21 cellular contexts compared by ENCODE assay signal in the genomic region with DNA sequence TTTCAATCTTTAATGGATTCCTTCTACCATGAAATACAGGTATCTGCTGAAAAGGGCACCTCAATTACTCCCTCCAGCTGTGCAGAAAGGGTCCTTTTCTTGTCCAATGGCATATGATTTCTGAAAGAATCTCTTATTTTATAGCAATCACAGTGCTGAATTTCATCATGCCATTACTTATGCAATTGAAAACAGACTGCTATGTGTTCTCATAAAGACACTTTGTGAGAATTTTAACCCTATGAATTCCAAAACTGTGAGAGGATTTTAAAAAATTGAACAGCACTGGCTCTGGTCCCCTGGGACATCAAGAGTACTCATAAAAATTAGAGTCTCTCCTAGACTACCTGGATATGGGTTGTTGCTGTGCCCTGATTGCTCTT. TPM values are rescaled to one million over a fixed set of nuclear protein-coding genes. Genes with fewer than 3 reads are reported as not detected.
DNase-seq lines count a peak whose midpoint lies in the region; ATAC-seq, FAIRE-seq and TF ChIP-seq lines count a peak whose summit lies in the region.
"Had no signal": no experiment of that assay in that cellular context is flagged by ENCODE, and none has a peak within 500 bp of the region (broad histone marks: within the 10 kb centered on the region; RNA-seq: fewer than 3 reads in every experiment).

No MANE protein-coding gene starts in this region.

- no peak for TF ChIP-seq EP300 in HepG2 (IDR thresholded peaks at IDR 0.05; ENCODE audit: low read depth in 2 of 2, low read length in 2 of 2)
- no peak for TF ChIP-seq EP300 in HepG2 (CRISPR knock-in tag; IDR thresholded peaks at IDR 0.05; ENCODE audit: borderline replicate concordance)

- no peak overlapping the region for H3K4me3 ChIP-seq in HepG2 (replicated peaks in 1 of 3; ENCODE audit: insufficient read depth in 1 of 3, low read depth in 2 of 3, low read length in 3 of 3)

- no peaks in the 10 kb centered on the region; a peak in 1 of 5 replicates for H3K27me3 ChIP-seq in HepG2 (ENCODE audit: control insufficient read depth in 1 of 2, insufficient read depth in 2 of 2, low read length in 2 of 2)
- H3K27me3 ChIP-seq: foreskin keratinocyte had no signal

- H3K79me2 ChIP-seq in HepG2 (ENCODE audit: insufficient read depth, low read length): no peaks in the 10 kb centered on the region

- TF ChIP-seq POLR2A in HepG2 (IDR thresholded peaks at IDR 0.05; ENCODE audit: insufficient read depth in 1 of 2, low read depth in 2 of 2, low read length in 2 of 2): no peak

- no peak for FAIRE-seq in HepG2 (lab: Jason Lieb, UNC)

- H3K9me3 Mint-ChIP-seq in nephron: no peaks in the 10 kb centered on the region
- H3K9me3 Mint-ChIP-seq in activated T-helper 1 cell treated with anti-CD3 and anti-CD28 coated beads, Interleukin-12 subunit alpha, Interleukin-12 subunit beta, Interleukin-2, Interleukin-4 antibody, amounts not matched to agents 30 ng/mL and 10 ng/mL and 1 ng/mL, durations not matched to agents 14 hours and 24 hours and 36 hours: no peaks in the 10 kb centered on the region
- H3K9me3 Mint-ChIP-seq: activated B cell treated with CpG ODN at 0.5 μM for 24 hours; activated CD8-positive, alpha-beta T cell treated with anti-CD3 and anti-CD28 coated beads for 36 hours; activated naive CD8-positive, alpha-beta T cell treated with anti-CD3 and anti-CD28 coated beads for 36 hours; mesothelial cell of epicardium had no signal

- H3K4me1 Mint-ChIP-seq in nephron: peaks cover 15% of the 10 kb centered on the region
- no peaks in the 10 kb centered on the region for H3K4me1 Mint-ChIP-seq in activated T-helper 1 cell treated with anti-CD3 and anti-CD28 coated beads, Interleukin-12 subunit alpha, Interleukin-12 subunit beta, Interleukin-2, Interleukin-4 antibody, amounts not matched to agents 30 ng/mL and 10 ng/mL and 1 ng/mL, durations not matched to agents 14 hours and 24 hours and 36 hours (ENCODE audit: low read depth)
- H3K4me1 Mint-ChIP-seq: activated B cell treated with CpG ODN at 0.5 μM for 24 hours had no signal

- H4K20me1 ChIP-seq in HepG2 (ENCODE audit: insufficient read depth, low read length): no peaks in the 10 kb centered on the region

- ATAC-seq in omental fat pad (ENCODE audit: low FRiP score) (no peak), HepG2 (no peak)
- ATAC-seq: activated CD8-positive, alpha-beta T cell treated with anti-CD3 and anti-CD28 coated beads for 36 hours; foreskin keratinocyte had no signal

- H3K27ac Mint-ChIP-seq in nephron: peak overlapping the region; percentile 24 to 76 (median 62)
- no peak overlapping the region for H3K27ac Mint-ChIP-seq in activated T-helper 1 cell treated with anti-CD3 and anti-CD28 coated beads, Interleukin-12 subunit alpha, Interleukin-12 subunit beta, Interleukin-2, Interleukin-4 antibody, amounts not matched to agents 30 ng/mL and 10 ng/mL and 1 ng/mL, durations not matched to agents 14 hours and 24 hours and 36 hours
- H3K27ac Mint-ChIP-seq: activated B cell treated with CpG ODN at 0.5 μM for 24 hours; activated CD8-positive, alpha-beta T cell treated with anti-CD3 and anti-CD28 coated beads for 36 hours; activated naive CD8-positive, alpha-beta T cell treated with anti-CD3 and anti-CD28 coated beads for 36 hours had no signal

- no peaks in the 10 kb centered on the region for H3K36me3 Mint-ChIP-seq in nephron (ENCODE audit: low read depth)
- no peaks in the 10 kb centered on the region for H3K36me3 Mint-ChIP-seq in activated T-helper 1 cell treated with anti-CD3 and anti-CD28 coated beads, Interleukin-12 subunit alpha, Interleukin-12 subunit beta, Interleukin-2, Interleukin-4 antibody, amounts not matched to agents 30 ng/mL and 10 ng/mL and 1 ng/mL, durations not matched to agents 14 hours and 24 hours and 36 hours (ENCODE audit: low read depth)
- H3K36me3 Mint-ChIP-seq: activated naive CD8-positive, alpha-beta T cell treated with anti-CD3 and anti-CD28 coated beads for 36 hours; mesothelial cell of epicardium had no signal

- no peak for TF ChIP-seq RAD21 in HepG2 (CRISPR knock-in tag; IDR thresholded peaks at IDR 0.05)

- CTCF ChIA-PET in HepG2 (lab: Yijun Ruan, JAX; ENCODE audit: low intra/inter-chr PET ratio, low total read pairs): no interaction called here

- no peaks in the 10 kb centered on the region for H3K4me1 ChIP-seq in HepG2 (ENCODE audit: insufficient read depth, low read length)
- H3K4me1 ChIP-seq: foreskin keratinocyte had no signal

- no TSS peak for BruUV-seq in HepG2 (replicated peaks; lab: Mats Ljungman, UMichigan)

- no peak overlapping the region for H3K4me3 Mint-ChIP-seq in nephron
- H3K4me3 Mint-ChIP-seq in activated T-helper 1 cell treated with anti-CD3 and anti-CD28 coated beads, Interleukin-12 subunit alpha, Interleukin-12 subunit beta, Interleukin-2, Interleukin-4 antibody, amounts not matched to agents 30 ng/mL and 10 ng/mL and 1 ng/mL, durations not matched to agents 14 hours and 24 hours and 36 hours: no peak overlapping the region
- H3K4me3 Mint-ChIP-seq: activated B cell treated with CpG ODN at 0.5 μM for 24 hours; activated CD8-positive, alpha-beta T cell treated with anti-CD3 and anti-CD28 coated beads for 36 hours; activated naive CD8-positive, alpha-beta T cell treated with anti-CD3 and anti-CD28 coated beads for 36 hours; mesothelial cell of epicardium had no signal

- in situ Hi-C loops in HepG2 (cut with HindIII; ENCODE audit: extremely low pct_ligation_motif_present, low pct_unique_long_range_greater_than_20kb): no loop called here

- H3K9ac ChIP-seq in HepG2 (ENCODE audit: insufficient read depth, low read depth, low read length): no peak overlapping the region

- no peak for TF ChIP-seq CTCF in nephron (IDR thresholded peaks at IDR 0.05; ENCODE audit: unreplicated experiment in 3 of 3)
- TF ChIP-seq CTCF in omental fat pad (IDR thresholded peaks at IDR 0.05): no peak
- no peak for TF ChIP-seq CTCF in HepG2 (CRISPR knock-in tag; IDR thresholded peaks at IDR 0.05)

- H3K9me3 ChIP-seq in HepG2 (ENCODE audit: low read length): no peaks in the 10 kb centered on the region

- intact Hi-C loops in HepG2 (cut with micrococcal nuclease; ENCODE audit: unreplicated experiment): no loop called here
- intact Hi-C loops in activated T-helper 1 cell treated with anti-CD3 and anti-CD28 coated beads, Interleukin-12 subunit alpha, Interleukin-12 subunit beta, Interleukin-2, Interleukin-4 antibody, amounts not matched to agents 30 ng/mL and 10 ng/mL and 1 ng/mL, durations not matched to agents 14 hours and 24 hours and 36 hours (cut with micrococcal nuclease): no loop called here

- H3K36me3 ChIP-seq in HepG2 (replicated peaks in 1 of 2; ENCODE audit: control insufficient read depth in 1 of 2, insufficient read depth in 2 of 2, low read length in 2 of 2): no peaks in the 10 kb centered on the region

- H3K4me2 ChIP-seq in HepG2 (ENCODE audit: low read depth, low read length): no peak overlapping the region

- H3K27me3 Mint-ChIP-seq in nephron (ENCODE audit: low read depth): no peaks in the 10 kb centered on the region
- H3K27me3 Mint-ChIP-seq in activated T-helper 1 cell treated with anti-CD3 and anti-CD28 coated beads, Interleukin-12 subunit alpha, Interleukin-12 subunit beta, Interleukin-2, Interleukin-4 antibody, amounts not matched to agents 30 ng/mL and 10 ng/mL and 1 ng/mL, durations not matched to agents 14 hours and 24 hours and 36 hours (ENCODE audit: insufficient read depth): no peaks in the 10 kb centered on the region
- H3K27me3 Mint-ChIP-seq: activated B cell treated with CpG ODN at 0.5 μM for 24 hours; activated CD8-positive, alpha-beta T cell treated with anti-CD3 and anti-CD28 coated beads for 36 hours; activated naive CD8-positive, alpha-beta T cell treated with anti-CD3 and anti-CD28 coated beads for 36 hours had no signal

- H2AFZ ChIP-seq in HepG2 (ENCODE audit: low read length): no peak overlapping the region

- POLR2A ChIA-PET in HepG2 (lab: Yijun Ruan, JAX): no interaction called here

- H3K27ac ChIP-seq in HepG2 (ENCODE audit: extremely low read length, insufficient read depth, low read length): no peak overlapping the region
- H3K27ac ChIP-seq: foreskin keratinocyte had no signal

- DNase-seq in EH (ENCODE audit: low read depth): peak; percentile 3
- DNase-seq in NCI-H82 treated with DMSO at 0.1 percent for 48 hours (lab: John Stamatoyannopoulos, UW; ENCODE audit: unreplicated experiment): peak; percentile 37
- DNase-seq in dedifferentiated amniotic fluid mesenchymal stem cell (ENCODE audit: extremely low spot score): peak; percentile 86
- no peak for DNase-seq in omental fat pad (ENCODE audit: low spot score)
- no peak for DNase-seq in HepG2 (ENCODE audit: low spot score)
- no peak for DNase-seq in activated CD4-positive, CD25-positive, alpha-beta regulatory T cell treated with anti-CD3 and anti-CD28 coated beads, Interleukin-2, amount 50 U/mL, for 72 hours
- no peak for DNase-seq in activated T-helper 1 cell treated with anti-CD3 and anti-CD28 coated beads, Interleukin-12 subunit alpha, Interleukin-12 subunit beta, Interleukin-2, Interleukin-4 antibody, amounts not matched to agents 30 ng/mL and 10 ng/mL and 1 ng/mL, durations not matched to agents 14 hours and 24 hours and 36 hours (ENCODE audit: low spot score)
- DNase-seq: activated B cell treated with CpG ODN at 0.5 μM for 24 hours; activated CD8-positive, alpha-beta T cell treated with anti-CD3 and anti-CD28 coated beads for 36 hours; activated naive CD8-positive, alpha-beta T cell treated with anti-CD3 and anti-CD28 coated beads for 36 hours; activated T-cell treated with anti-CD3 and anti-CD28 coated beads, Interleukin-2, amount 50 U/mL, for 48 hours; foreskin keratinocyte; NCI-H146; NCI-H510A; SHP77 treated with DMSO at 0.1 percent for 48 hours; stimulated activated CD4-positive, alpha-beta T cell treated with anti-CD3 and anti-CD28 coated beads, Interleukin-15, amount 100 ng/mL, for 24 hours; stimulated activated naive CD4-positive, alpha-beta T cell; T-helper 2 cell; trophoblast cell had no signal

RNA-seq across cellular contexts. Expression of a gene that starts 45.9 kb away (rescaled TPM):
- total RNA-seq in omental fat pad: 100 to 1,000 TPM; 122 to 155 (median 144) TPM
- 76.6 and 82.7 TPM in 2 replicates for total RNA-seq in HepG2 (2016; rRNA removed; fragmentation: Illumina TruSeq; extraction: Trizol)
- 68.2 and 72.3 TPM in 2 replicates for total RNA-seq in HepG2 (2016; cell fraction: cytosol; rRNA removed; fragmentation: Illumina TruSeq; extraction: Trizol; ENCODE audit: low read depth)
- 73.9 and 86.8 TPM in 2 replicates for total RNA-seq in HepG2 (2016; cell fraction: insoluble cytoplasmic fraction; rRNA removed; fragmentation: Illumina TruSeq; extraction: Trizol)
- 53.9 and 58.2 TPM in 2 replicates for total RNA-seq in HepG2 (2016; cell fraction: membrane; rRNA removed; fragmentation: Illumina TruSeq; extraction: Trizol)
- 158 and 184 TPM in 2 replicates for total RNA-seq in HepG2 (2016; cell fraction: nucleus; rRNA removed; fragmentation: Illumina TruSeq; extraction: Trizol)
- polyA plus RNA-seq in HepG2 (2011; rRNA removed): 51.3 and 54.5 TPM in 2 replicates
- polyA plus RNA-seq in HepG2 (2011; cell fraction: cytosol; rRNA removed): 34.0 and 55.3 TPM in 2 replicates
- 73.3 and 75.6 TPM in 2 replicates for polyA plus RNA-seq in HepG2 (2011; cell fraction: nucleus; rRNA removed)
- polyA plus RNA-seq in HepG2 (2012): 37.1 and 45.5 TPM in 2 replicates
- polyA plus RNA-seq in HepG2 (2016; cell fraction: cytosol; fragmentation: Illumina TruSeq; extraction: Trizol; ENCODE audit: low read depth): 6.4 and 7.3 TPM in 2 replicates
- polyA plus RNA-seq in HepG2 (2016; cell fraction: insoluble cytoplasmic fraction; fragmentation: Illumina TruSeq; extraction: Trizol; ENCODE audit: low read depth): 72.4 and 73.7 TPM in 2 replicates
- polyA plus RNA-seq in HepG2 (2016; cell fraction: membrane; fragmentation: Illumina TruSeq; extraction: Trizol; ENCODE audit: low read depth): 14.7 and 15.8 TPM in 2 replicates
- 59.6 and 63.3 TPM in 2 replicates for polyA plus RNA-seq in HepG2 (2016; cell fraction: nucleus; fragmentation: Illumina TruSeq; extraction: Trizol; ENCODE audit: insufficient read depth, low read depth)
- polyA minus RNA-seq in HepG2 (2011; rRNA and poly(A)+ RNA removed; ENCODE audit: low replicate concordance): 68.0 and 94.3 TPM in 2 replicates
- 42.0 and 45.0 TPM in 2 replicates for polyA minus RNA-seq in HepG2 (2011; cell fraction: cytosol; rRNA and poly(A)+ RNA removed)
- 432 and 509 TPM in 2 replicates for polyA minus RNA-seq in HepG2 (2011; cell fraction: nucleus; rRNA and poly(A)+ RNA removed)
- total RNA-seq in activated T-helper 1 cell treated with anti-CD3 and anti-CD28 coated beads, Interleukin-12 subunit alpha, Interleukin-12 subunit beta, Interleukin-2, Interleukin-4 antibody, amounts not matched to agents 30 ng/mL and 10 ng/mL and 1 ng/mL, durations not matched to agents 14 hours and 24 hours and 36 hours: 69.0 and 73.2 TPM in 2 replicates

Comparison
In these comparisons a context has a peak if more than half of its experiments do, and no peak if none do; other contexts are left out.
1. DNase-seq: peak in EH (single experiment), NCI-H82 treated with DMSO at 0.1 percent for 48 hours (single experiment) and dedifferentiated amniotic fluid mesenchymal stem cell (single experiment); none in omental fat pad (single experiment), HepG2 (single experiment), activated CD4-positive, CD25-positive, alpha-beta regulatory T cell treated with anti-CD3 and anti-CD28 coated beads, Interleukin-2, amount 50 U/mL, for 72 hours (single experiment) and activated T-helper 1 cell treated with anti-CD3 and anti-CD28 coated beads, Interleukin-12 subunit alpha, Interleukin-12 subunit beta, Interleukin-2, Interleukin-4 antibody, amounts not matched to agents 30 ng/mL and 10 ng/mL and 1 ng/mL, durations not matched to agents 14 hours and 24 hours and 36 hours (single experiment).